Comparison of ENCODE assay signal across 10 cellular contexts in genomic region chr6:35973670-35974222, GRCh38. TPM values are rescaled to one million over a fixed set of nuclear protein-coding genes. Genes with fewer than 3 reads are reported as not detected.
DNase-seq lines count a peak whose midpoint lies in the region; ATAC-seq and TF ChIP-seq lines count a peak whose summit lies in the region.
"Had no signal": no experiment of that assay in that cellular context is flagged by ENCODE, and none has a peak within 500 bp of the region (broad histone marks: within the 10 kb centered on the region; RNA-seq: fewer than 3 reads in every experiment).

No MANE protein-coding gene starts in this region.

- H3K27me3 ChIP-seq in gastroesophageal sphincter = no peaks in the 10 kb centered on the region
- H3K27me3 ChIP-seq: upper lobe of left lung had no signal

- H3K36me3 ChIP-seq in gastroesophageal sphincter = no peaks in the 10 kb centered on the region
- H3K36me3 ChIP-seq: upper lobe of left lung had no signal

- no peak overlapping the region for H3K4me3 ChIP-seq in gastroesophageal sphincter
- H3K4me3 ChIP-seq: upper lobe of left lung had no signal

- ATAC-seq in GM18511 (IDR thresholded peaks at IDR 0.05; ENCODE audit: unreplicated experiment) (peak; percentile 77), GM21619 (IDR thresholded peaks at IDR 0.05; ENCODE audit: unreplicated experiment) (peak; percentile 88), HG02759 (IDR thresholded peaks at IDR 0.05; ENCODE audit: unreplicated experiment) (no peak), gastroesophageal sphincter (no peak)

- H3K9me3 ChIP-seq in gastroesophageal sphincter = no peaks in the 10 kb centered on the region
- H3K9me3 ChIP-seq: upper lobe of left lung had no signal

- TF ChIP-seq EP300 in gastroesophageal sphincter (IDR thresholded peaks at IDR 0.05) = no peak

- TF ChIP-seq CTCF in gastroesophageal sphincter (IDR thresholded peaks at IDR 0.05) = no peak

- TF ChIP-seq POLR2A in gastroesophageal sphincter (IDR thresholded peaks at IDR 0.05) = no peak

- 78 to 87% methylated on average over 7 of the region's 9 CpGs for WGBS in gastroesophageal sphincter (ENCODE audit: low coverage in 1 of 2), 2 donors

- no peak overlapping the region for H3K27ac ChIP-seq in gastroesophageal sphincter
- H3K27ac ChIP-seq: upper lobe of left lung had no signal

- peaks cover 0 to 7% (median 0%) of the 10 kb centered on the region in 3 donors for H3K4me1 ChIP-seq in gastroesophageal sphincter

- DNase-seq in MV-4-11 (lab: John Stamatoyannopoulos, UW) = peak; percentile 36
- DNase-seq in lung microvascular endothelial cell (ENCODE audit: low read depth in 2 of 2) = peak; percentile 7 to 56
- DNase-seq in glomerular visceral epithelial cell (ENCODE audit: extremely low spot score) = no peak
- DNase-seq in OCI-M2 (lab: John Stamatoyannopoulos, UW; ENCODE audit: unreplicated experiment) = no peak
- DNase-seq: NCI-H1092 treated with DMSO at 0.1 percent for 48 hours, upper lobe of left lung had no signal

RNA-seq across cellular contexts. Expression of gene SLC26A8, which starts 50.7 kb away (rescaled TPM):
- total RNA-seq in lung microvascular endothelial cell (not detected in 2 replicates), gastroesophageal sphincter (not detected)

RNA-seq across cellular contexts. Expression of gene SRPK1, which starts 52.8 kb away (rescaled TPM):
- total RNA-seq in lung microvascular endothelial cell (32.3 and 36.3 TPM in 2 replicates), gastroesophageal sphincter (10 to 100 TPM; 32.2 to 45.0 (median 37.4) TPM)

RNA-seq across cellular contexts. Expression of gene MAPK14, which starts 53.9 kb away (rescaled TPM):
- total RNA-seq in lung microvascular endothelial cell (29.2 and 36.5 TPM in 2 replicates), gastroesophageal sphincter (10 to 100 TPM; 58.7 to 77.5 (median 69.9) TPM)

Comparison
In these comparisons a context has a peak if more than half of its experiments do, and no peak if none do; other contexts are left out.
1. ATAC-seq: peak in GM18511 (single experiment) and GM21619 (single experiment); none in HG02759 (single experiment) and gastroesophageal sphincter (single experiment).
2. DNase-seq: peak in MV-4-11 (single experiment) and lung microvascular endothelial cell (2 of 2); none in glomerular visceral epithelial cell (single experiment) and OCI-M2 (single experiment).